In genomic region chr16:81444448-81445121, GRCh38 we compare ENCODE assay signal across 8 cellular contexts.
DNase-seq lines count a peak whose midpoint lies in the region; ATAC-seq lines count a peak whose summit lies in the region.

TSS of gene CMIP (plus strand) at chr16:81444808.

- peak within 1 kb of the TSS; percentile 63 for H3K27ac ChIP-seq in cingulate gyrus (ENCODE audit: low read depth, low read length)

- DNase-seq in NCI-H524 (lab: John Stamatoyannopoulos, UW), result peak; percentile 43 to 82
- no peak for DNase-seq in NCI-H524 treated with DMSO at 0.1 percent for 48 hours (lab: John Stamatoyannopoulos, UW)
- DNase-seq in NCI-H2227 (lab: John Stamatoyannopoulos, UW; ENCODE audit: unreplicated experiment), result peak; percentile 81
- DNase-seq in activated CD4-positive, alpha-beta T cell treated with anti-CD3 and anti-CD28 coated beads for 4 hours, result peak; percentile 70 to 74
- DNase-seq in kidney tubule cell (ENCODE audit: low spot score), result peak; percentile 94
- DNase-seq in stimulated activated CD4-positive, alpha-beta T cell treated with anti-CD3 and anti-CD28 coated beads, Interleukin-1b, Interleukin-23, amount 100 ng/mL, for 24 hours (ENCODE audit: low read depth in 4 of 4, low spot score in 1 of 4), result peak; percentile 49 to 70 (median 60)

- peak; percentile 68 for ATAC-seq in HG02870 (IDR thresholded peaks at IDR 0.05; ENCODE audit: unreplicated experiment)
